Comparison of ENCODE assay signal across 41 cellular contexts in the genomic region with DNA sequence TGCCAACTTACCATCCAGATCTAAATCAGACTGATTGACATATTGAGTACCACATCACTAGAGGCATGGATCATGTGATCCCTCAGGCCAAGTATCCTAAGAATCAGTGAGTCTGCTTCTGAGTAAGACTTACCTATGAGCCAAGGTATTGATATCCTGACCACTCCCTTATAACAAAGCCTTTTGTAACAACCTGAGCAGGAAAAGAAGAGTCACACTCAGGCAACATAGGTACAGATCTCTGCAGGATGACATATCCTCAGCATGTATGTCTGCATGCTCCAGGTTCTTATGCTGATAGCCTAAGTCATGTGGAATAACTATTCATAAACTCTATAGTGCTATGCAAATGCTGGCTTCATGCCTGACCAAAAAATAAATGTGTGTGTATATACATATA. TPM values are rescaled to one million over a fixed set of nuclear protein-coding genes. Genes with fewer than 3 reads are reported as not detected.
"Had no signal": no experiment of that assay in that cellular context is flagged by ENCODE, and none has a peak within 500 bp of the region (broad histone marks: within the 10 kb centered on the region; RNA-seq: fewer than 3 reads in every experiment).

No MANE protein-coding gene starts in this region.

- H3K9me3 ChIP-seq: adrenal gland, body of pancreas, esophagus muscularis mucosa, gastroesophageal sphincter had no signal

- H3K27me3 ChIP-seq: adrenal gland, body of pancreas, gastroesophageal sphincter had no signal

- H3K9me3 Mint-ChIP-seq: activated B cell treated with CpG ODN at 0.5 μM for 24 hours; activated CD4-positive, alpha-beta memory T cell treated with anti-CD3 and anti-CD28 coated beads for 36 hours; activated naive CD4-positive, alpha-beta T cell treated with anti-CD3 and anti-CD28 coated beads for 36 hours; activated naive CD8-positive, alpha-beta T cell treated with anti-CD3 and anti-CD28 coated beads for 36 hours; activated naive CD8-positive, alpha-beta T cell treated with anti-CD3 and anti-CD28 coated beads, Interleukin-2, amount 50 U/mL, for 24 hours; activated T-helper 1 cell treated with anti-CD3 and anti-CD28 coated beads, Interleukin-12 subunit alpha, Interleukin-12 subunit beta, Interleukin-2, Interleukin-4 antibody, amounts not matched to agents 30 ng/mL and 10 ng/mL and 1 ng/mL, durations not matched to agents 14 hours and 24 hours and 36 hours; activated T-helper 2 cell treated with anti-CD3 and anti-CD28 coated beads, Interferon-gamma antibody, Interleukin-2, Interleukin-4, amounts not matched to agents 10 μg/mL and 5 μg/mL and 100 μg/mL, durations not matched to agents 14 hours and 24 hours and 36 hours; central memory CD8-positive, alpha-beta T cell; effector memory CD8-positive, alpha-beta T cell; T-helper 2 cell treated with Interferon-gamma antibody and Interleukin-4, amounts not matched to agents 5 μg/mL and 100 μg/mL, for 36 hours had no signal

- H3K4me1 Mint-ChIP-seq: activated CD8-positive, alpha-beta memory T cell treated with anti-CD3 and anti-CD28 coated beads, Interleukin-2, amount 10 ng/mL, durations not matched to agents 7 days and 5 days; activated naive CD4-positive, alpha-beta T cell treated with anti-CD3 and anti-CD28 coated beads, Interleukin-2, amount 50 U/mL, for 24 hours; activated naive CD8-positive, alpha-beta T cell treated with anti-CD3 and anti-CD28 coated beads for 36 hours; activated naive CD8-positive, alpha-beta T cell treated with anti-CD3 and anti-CD28 coated beads, Interleukin-2, amount 50 U/mL, for 24 hours; central memory CD8-positive, alpha-beta T cell; T-helper 17 cell had no signal

- H3K4me3 ChIP-seq: adrenal gland, body of pancreas, esophagus muscularis mucosa, gastroesophageal sphincter, heart right ventricle had no signal

- H3K4me1 ChIP-seq: adrenal gland, body of pancreas, esophagus muscularis mucosa, gastroesophageal sphincter, heart right ventricle had no signal

- H3K4me3 Mint-ChIP-seq: activated B cell treated with CpG ODN at 0.5 μM for 24 hours; activated CD4-positive, alpha-beta memory T cell treated with anti-CD3 and anti-CD28 coated beads for 36 hours; activated CD8-positive, alpha-beta memory T cell treated with anti-CD3 and anti-CD28 coated beads, Interleukin-2, amount 10 ng/mL, durations not matched to agents 7 days and 5 days; activated CD8-positive, alpha-beta T cell treated with anti-CD3 and anti-CD28 coated beads, Interleukin-2, amount 10 ng/mL, durations not matched to agents 7 days and 5 days; activated naive CD4-positive, alpha-beta T cell treated with anti-CD3 and anti-CD28 coated beads for 36 hours; activated naive CD4-positive, alpha-beta T cell treated with anti-CD3 and anti-CD28 coated beads, Interleukin-2, amount 50 U/mL, for 24 hours; activated naive CD8-positive, alpha-beta T cell treated with anti-CD3 and anti-CD28 coated beads for 36 hours; activated naive CD8-positive, alpha-beta T cell treated with anti-CD3 and anti-CD28 coated beads, Interleukin-2, amount 50 U/mL, for 24 hours; activated T-helper 1 cell treated with anti-CD3 and anti-CD28 coated beads, Interleukin-12 subunit alpha, Interleukin-12 subunit beta, Interleukin-2, Interleukin-4 antibody, amounts not matched to agents 30 ng/mL and 10 ng/mL and 1 ng/mL, durations not matched to agents 14 hours and 24 hours and 36 hours; central memory CD8-positive, alpha-beta T cell; effector memory CD8-positive, alpha-beta T cell; T-helper 17 cell; T-helper 2 cell treated with Interferon-gamma antibody and Interleukin-4, amounts not matched to agents 5 μg/mL and 100 μg/mL, for 36 hours had no signal

- DNase-seq: activated B cell treated with CpG ODN at 0.5 μM for 24 hours; activated CD4-positive, alpha-beta memory T cell treated with anti-CD3 and anti-CD28 coated beads for 36 hours; activated CD4-positive, alpha-beta T cell treated with anti-CD3 and anti-CD28 coated beads for 48 hours; activated CD4-positive, alpha-beta T cell treated with anti-CD3 and anti-CD28 coated beads, Interleukin-2, amount 50 U/mL, for 1 hour; activated CD8-positive, alpha-beta memory T cell treated with anti-CD3 and anti-CD28 coated beads, Interleukin-2, amount 10 ng/mL, durations not matched to agents 7 days and 5 days; activated CD8-positive, alpha-beta memory T cell treated with anti-CD3 and anti-CD28 coated beads, Interleukin-2, amount 50 U/mL, for 4 hours; activated CD8-positive, alpha-beta T cell treated with anti-CD3 and anti-CD28 coated beads, Interleukin-2, amount 10 ng/mL, durations not matched to agents 7 days and 5 days; activated effector memory CD4-positive, alpha-beta T cell treated with anti-CD3 and anti-CD28 coated beads, Interleukin-2, amount 50 U/mL, for 16 hours; activated naive CD4-positive, alpha-beta T cell treated with anti-CD3 and anti-CD28 coated beads for 36 hours; activated naive CD8-positive, alpha-beta T cell treated with anti-CD3 and anti-CD28 coated beads for 36 hours; activated naive CD8-positive, alpha-beta T cell treated with anti-CD3 and anti-CD28 coated beads, Interleukin-2, amount 50 U/mL, for 24 hours; activated T-cell treated with anti-CD3 and anti-CD28 coated beads, Interleukin-2, amount 50 U/mL, for 1 hour; activated T-cell treated with anti-CD3 and anti-CD28 coated beads, Interleukin-2, amount 50 U/mL, for 48 hours; adrenal gland; amygdala; aorta; body of pancreas; cortex of kidney; dermis blood vessel endothelial cell; effector CD4-positive, alpha-beta T cell; effector memory CD8-positive, alpha-beta T cell; foreskin melanocyte; heart right ventricle; T-helper 1 cell; T-helper 17 cell; T1000; WERI-Rb-1 had no signal

- H3K27ac Mint-ChIP-seq: activated B cell treated with CpG ODN at 0.5 μM for 24 hours; activated CD4-positive, alpha-beta memory T cell treated with anti-CD3 and anti-CD28 coated beads for 36 hours; activated CD8-positive, alpha-beta memory T cell treated with anti-CD3 and anti-CD28 coated beads, Interleukin-2, amount 10 ng/mL, durations not matched to agents 7 days and 5 days; activated CD8-positive, alpha-beta T cell treated with anti-CD3 and anti-CD28 coated beads, Interleukin-2, amount 10 ng/mL, durations not matched to agents 7 days and 5 days; activated naive CD4-positive, alpha-beta T cell treated with anti-CD3 and anti-CD28 coated beads for 36 hours; activated naive CD4-positive, alpha-beta T cell treated with anti-CD3 and anti-CD28 coated beads, Interleukin-2, amount 50 U/mL, for 24 hours; activated naive CD8-positive, alpha-beta T cell treated with anti-CD3 and anti-CD28 coated beads for 36 hours; activated naive CD8-positive, alpha-beta T cell treated with anti-CD3 and anti-CD28 coated beads, Interleukin-2, amount 50 U/mL, for 24 hours; activated T-helper 1 cell treated with anti-CD3 and anti-CD28 coated beads, Interleukin-12 subunit alpha, Interleukin-12 subunit beta, Interleukin-2, Interleukin-4 antibody, amounts not matched to agents 30 ng/mL and 10 ng/mL and 1 ng/mL, durations not matched to agents 14 hours and 24 hours and 36 hours; activated T-helper 2 cell treated with anti-CD3 and anti-CD28 coated beads, Interferon-gamma antibody, Interleukin-2, Interleukin-4, amounts not matched to agents 10 μg/mL and 5 μg/mL and 100 μg/mL, durations not matched to agents 14 hours and 24 hours and 36 hours; effector memory CD8-positive, alpha-beta T cell; T-helper 17 cell; T-helper 2 cell treated with Interferon-gamma antibody and Interleukin-4, amounts not matched to agents 5 μg/mL and 100 μg/mL, for 36 hours had no signal

- ATAC-seq: activated CD4-positive, CD25-positive, alpha-beta regulatory T cell treated with anti-CD3 and anti-CD28 coated beads, Interleukin-2, amount 50 U/mL, for 24 hours; activated CD8-positive, alpha-beta memory T cell treated with anti-CD3 and anti-CD28 coated beads, Interleukin-2, amount 10 ng/mL, durations not matched to agents 7 days and 5 days; activated CD8-positive, alpha-beta T cell treated with anti-CD3 and anti-CD28 coated beads, Interleukin-2, amount 10 ng/mL, durations not matched to agents 7 days and 5 days; activated naive CD8-positive, alpha-beta T cell treated with anti-CD3 and anti-CD28 coated beads, Interleukin-2, amount 50 U/mL, for 24 hours; body of pancreas; effector memory CD8-positive, alpha-beta T cell; gastroesophageal sphincter; heart right ventricle; T-helper 17 cell had no signal

- H3K36me3 ChIP-seq: adrenal gland, esophagus muscularis mucosa, gastroesophageal sphincter, heart right ventricle, WERI-Rb-1 had no signal

- FAIRE-seq: colon had no signal

- H3K36me3 Mint-ChIP-seq: activated CD4-positive, alpha-beta memory T cell treated with anti-CD3 and anti-CD28 coated beads for 36 hours; activated CD8-positive, alpha-beta memory T cell treated with anti-CD3 and anti-CD28 coated beads, Interleukin-2, amount 10 ng/mL, durations not matched to agents 7 days and 5 days; activated naive CD4-positive, alpha-beta T cell treated with anti-CD3 and anti-CD28 coated beads, Interleukin-2, amount 50 U/mL, for 24 hours; activated naive CD8-positive, alpha-beta T cell treated with anti-CD3 and anti-CD28 coated beads for 36 hours had no signal

- H3K27ac ChIP-seq: adrenal gland, body of pancreas, esophagus muscularis mucosa, gastroesophageal sphincter, heart right ventricle, WERI-Rb-1 had no signal

RNA-seq across cellular contexts. Expression of a gene that starts 2.3 kb away (rescaled TPM):
- total RNA-seq: activated B cell treated with CpG ODN at 0.5 μM for 24 hours; activated CD4-positive, alpha-beta memory T cell treated with anti-CD3 and anti-CD28 coated beads for 36 hours; activated CD8-positive, alpha-beta memory T cell treated with anti-CD3 and anti-CD28 coated beads for 36 hours; activated CD8-positive, alpha-beta memory T cell treated with anti-CD3 and anti-CD28 coated beads, Interleukin-2, amount 10 ng/mL, durations not matched to agents 7 days and 5 days; activated CD8-positive, alpha-beta T cell treated with anti-CD3 and anti-CD28 coated beads, Interleukin-2, amount 10 ng/mL, durations not matched to agents 7 days and 5 days; activated naive CD4-positive, alpha-beta T cell treated with anti-CD3 and anti-CD28 coated beads for 36 hours; activated naive CD8-positive, alpha-beta T cell treated with anti-CD3 and anti-CD28 coated beads for 36 hours; activated T-helper 1 cell treated with anti-CD3 and anti-CD28 coated beads, Interleukin-12 subunit alpha, Interleukin-12 subunit beta, Interleukin-2, Interleukin-4 antibody, amounts not matched to agents 30 ng/mL and 10 ng/mL and 1 ng/mL, durations not matched to agents 14 hours and 24 hours and 36 hours; activated T-helper 2 cell treated with anti-CD3 and anti-CD28 coated beads, Interferon-gamma antibody, Interleukin-2, Interleukin-4, amounts not matched to agents 10 μg/mL and 5 μg/mL and 100 μg/mL, durations not matched to agents 14 hours and 24 hours and 36 hours; adrenal gland; aorta; body of pancreas; cardiac septum; cerebellum; dermis blood vessel endothelial cell; epithelial cell of proximal tubule; esophagus muscularis mucosa; gastroesophageal sphincter; glomerular endothelial cell; heart right ventricle; T-helper 17 cell had no signal
- polyA plus RNA-seq: adrenal gland, aorta, heart right ventricle had no signal

RNA-seq across cellular contexts. Expression of a gene that starts 13.2 kb away (rescaled TPM):
- total RNA-seq: activated B cell treated with CpG ODN at 0.5 μM for 24 hours; activated CD4-positive, alpha-beta memory T cell treated with anti-CD3 and anti-CD28 coated beads for 36 hours; activated CD8-positive, alpha-beta memory T cell treated with anti-CD3 and anti-CD28 coated beads for 36 hours; activated CD8-positive, alpha-beta memory T cell treated with anti-CD3 and anti-CD28 coated beads, Interleukin-2, amount 10 ng/mL, durations not matched to agents 7 days and 5 days; activated CD8-positive, alpha-beta T cell treated with anti-CD3 and anti-CD28 coated beads, Interleukin-2, amount 10 ng/mL, durations not matched to agents 7 days and 5 days; activated naive CD4-positive, alpha-beta T cell treated with anti-CD3 and anti-CD28 coated beads for 36 hours; activated naive CD8-positive, alpha-beta T cell treated with anti-CD3 and anti-CD28 coated beads for 36 hours; activated T-helper 1 cell treated with anti-CD3 and anti-CD28 coated beads, Interleukin-12 subunit alpha, Interleukin-12 subunit beta, Interleukin-2, Interleukin-4 antibody, amounts not matched to agents 30 ng/mL and 10 ng/mL and 1 ng/mL, durations not matched to agents 14 hours and 24 hours and 36 hours; activated T-helper 2 cell treated with anti-CD3 and anti-CD28 coated beads, Interferon-gamma antibody, Interleukin-2, Interleukin-4, amounts not matched to agents 10 μg/mL and 5 μg/mL and 100 μg/mL, durations not matched to agents 14 hours and 24 hours and 36 hours; adrenal gland; aorta; body of pancreas; cardiac septum; cerebellum; dermis blood vessel endothelial cell; epithelial cell of proximal tubule; esophagus muscularis mucosa; gastroesophageal sphincter; glomerular endothelial cell; heart right ventricle; T-helper 17 cell had no signal
- polyA plus RNA-seq: adrenal gland, aorta, heart right ventricle had no signal

RNA-seq across cellular contexts. Expression of a gene that starts 17.7 kb away (rescaled TPM):
- total RNA-seq: activated B cell treated with CpG ODN at 0.5 μM for 24 hours; activated CD4-positive, alpha-beta memory T cell treated with anti-CD3 and anti-CD28 coated beads for 36 hours; activated CD8-positive, alpha-beta memory T cell treated with anti-CD3 and anti-CD28 coated beads for 36 hours; activated CD8-positive, alpha-beta memory T cell treated with anti-CD3 and anti-CD28 coated beads, Interleukin-2, amount 10 ng/mL, durations not matched to agents 7 days and 5 days; activated CD8-positive, alpha-beta T cell treated with anti-CD3 and anti-CD28 coated beads, Interleukin-2, amount 10 ng/mL, durations not matched to agents 7 days and 5 days; activated naive CD4-positive, alpha-beta T cell treated with anti-CD3 and anti-CD28 coated beads for 36 hours; activated naive CD8-positive, alpha-beta T cell treated with anti-CD3 and anti-CD28 coated beads for 36 hours; activated T-helper 1 cell treated with anti-CD3 and anti-CD28 coated beads, Interleukin-12 subunit alpha, Interleukin-12 subunit beta, Interleukin-2, Interleukin-4 antibody, amounts not matched to agents 30 ng/mL and 10 ng/mL and 1 ng/mL, durations not matched to agents 14 hours and 24 hours and 36 hours; activated T-helper 2 cell treated with anti-CD3 and anti-CD28 coated beads, Interferon-gamma antibody, Interleukin-2, Interleukin-4, amounts not matched to agents 10 μg/mL and 5 μg/mL and 100 μg/mL, durations not matched to agents 14 hours and 24 hours and 36 hours; adrenal gland; aorta; body of pancreas; cardiac septum; cerebellum; dermis blood vessel endothelial cell; epithelial cell of proximal tubule; esophagus muscularis mucosa; gastroesophageal sphincter; glomerular endothelial cell; heart right ventricle; T-helper 17 cell had no signal
- polyA plus RNA-seq: adrenal gland, aorta, heart right ventricle had no signal

RNA-seq across cellular contexts. Expression of a gene that starts 18.5 kb away (rescaled TPM):
- total RNA-seq: activated B cell treated with CpG ODN at 0.5 μM for 24 hours; activated CD4-positive, alpha-beta memory T cell treated with anti-CD3 and anti-CD28 coated beads for 36 hours; activated CD8-positive, alpha-beta memory T cell treated with anti-CD3 and anti-CD28 coated beads for 36 hours; activated CD8-positive, alpha-beta memory T cell treated with anti-CD3 and anti-CD28 coated beads, Interleukin-2, amount 10 ng/mL, durations not matched to agents 7 days and 5 days; activated CD8-positive, alpha-beta T cell treated with anti-CD3 and anti-CD28 coated beads, Interleukin-2, amount 10 ng/mL, durations not matched to agents 7 days and 5 days; activated naive CD4-positive, alpha-beta T cell treated with anti-CD3 and anti-CD28 coated beads for 36 hours; activated naive CD8-positive, alpha-beta T cell treated with anti-CD3 and anti-CD28 coated beads for 36 hours; activated T-helper 1 cell treated with anti-CD3 and anti-CD28 coated beads, Interleukin-12 subunit alpha, Interleukin-12 subunit beta, Interleukin-2, Interleukin-4 antibody, amounts not matched to agents 30 ng/mL and 10 ng/mL and 1 ng/mL, durations not matched to agents 14 hours and 24 hours and 36 hours; activated T-helper 2 cell treated with anti-CD3 and anti-CD28 coated beads, Interferon-gamma antibody, Interleukin-2, Interleukin-4, amounts not matched to agents 10 μg/mL and 5 μg/mL and 100 μg/mL, durations not matched to agents 14 hours and 24 hours and 36 hours; adrenal gland; aorta; body of pancreas; cardiac septum; cerebellum; dermis blood vessel endothelial cell; epithelial cell of proximal tubule; esophagus muscularis mucosa; gastroesophageal sphincter; glomerular endothelial cell; heart right ventricle; T-helper 17 cell had no signal
- polyA plus RNA-seq: adrenal gland, aorta, heart right ventricle had no signal

RNA-seq across cellular contexts. Expression of a gene that starts 28.4 kb away (rescaled TPM):
- total RNA-seq: activated B cell treated with CpG ODN at 0.5 μM for 24 hours; activated CD4-positive, alpha-beta memory T cell treated with anti-CD3 and anti-CD28 coated beads for 36 hours; activated CD8-positive, alpha-beta memory T cell treated with anti-CD3 and anti-CD28 coated beads for 36 hours; activated CD8-positive, alpha-beta memory T cell treated with anti-CD3 and anti-CD28 coated beads, Interleukin-2, amount 10 ng/mL, durations not matched to agents 7 days and 5 days; activated CD8-positive, alpha-beta T cell treated with anti-CD3 and anti-CD28 coated beads, Interleukin-2, amount 10 ng/mL, durations not matched to agents 7 days and 5 days; activated naive CD4-positive, alpha-beta T cell treated with anti-CD3 and anti-CD28 coated beads for 36 hours; activated naive CD8-positive, alpha-beta T cell treated with anti-CD3 and anti-CD28 coated beads for 36 hours; activated T-helper 1 cell treated with anti-CD3 and anti-CD28 coated beads, Interleukin-12 subunit alpha, Interleukin-12 subunit beta, Interleukin-2, Interleukin-4 antibody, amounts not matched to agents 30 ng/mL and 10 ng/mL and 1 ng/mL, durations not matched to agents 14 hours and 24 hours and 36 hours; activated T-helper 2 cell treated with anti-CD3 and anti-CD28 coated beads, Interferon-gamma antibody, Interleukin-2, Interleukin-4, amounts not matched to agents 10 μg/mL and 5 μg/mL and 100 μg/mL, durations not matched to agents 14 hours and 24 hours and 36 hours; adrenal gland; aorta; body of pancreas; cardiac septum; cerebellum; dermis blood vessel endothelial cell; epithelial cell of proximal tubule; esophagus muscularis mucosa; gastroesophageal sphincter; glomerular endothelial cell; heart right ventricle; T-helper 17 cell had no signal
- polyA plus RNA-seq: adrenal gland, aorta, heart right ventricle had no signal
